Comparison of ENCODE assay signal across 23 cellular contexts in the genomic region with DNA sequence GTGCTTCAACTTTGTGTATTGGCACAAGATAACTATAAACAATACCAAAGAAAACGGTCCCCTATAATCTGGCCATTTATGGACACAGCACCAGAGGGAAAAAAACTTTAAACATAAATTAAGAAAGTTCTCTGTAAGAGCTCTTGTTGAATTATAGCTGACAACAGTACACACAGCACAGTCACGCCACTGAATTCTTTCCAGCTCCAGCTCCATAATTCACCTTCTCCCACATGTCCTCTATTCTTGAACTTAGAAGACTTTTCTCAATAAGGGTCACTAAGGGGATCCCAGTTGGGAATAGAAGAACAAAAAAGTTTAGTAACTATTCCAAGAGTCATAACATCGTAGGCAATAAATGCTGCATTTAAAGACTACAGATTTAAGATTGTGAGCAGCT.
DNase-seq lines count a peak whose midpoint lies in the region; ATAC-seq and TF ChIP-seq lines count a peak whose summit lies in the region.
"Had no signal": no experiment of that assay in that cellular context is flagged by ENCODE, and none has a peak within 500 bp of the region (broad histone marks: within the 10 kb centered on the region; RNA-seq: fewer than 3 reads in every experiment).

No MANE protein-coding gene starts in this region.

- TF ChIP-seq CTCF in SK-N-SH (IDR thresholded peaks at IDR 0.05) (no peak), mesothelial cell of epicardium (IDR thresholded peaks at IDR 0.05; ENCODE audit: unreplicated experiment) (no peak), stomach (IDR thresholded peaks at IDR 0.05) (no peak), tibial nerve (IDR thresholded peaks at IDR 0.05) (no peak)

- no peak for TF ChIP-seq EP300 in SK-N-SH (IDR thresholded peaks at IDR 0.05; ENCODE audit: borderline replicate concordance in 1 of 2, low read depth in 1 of 2, low read length in 1 of 2)
- TF ChIP-seq EP300 in stomach (IDR thresholded peaks at IDR 0.05) = no peak
- TF ChIP-seq EP300 in tibial nerve (IDR thresholded peaks at IDR 0.05) = no peak

- H3K4me1 Mint-ChIP-seq in mesothelial cell of epicardium = peaks cover 46% of the 10 kb centered on the region

- H3K27ac ChIP-seq in SK-N-SH (ENCODE audit: low read depth in 2 of 2, low read length in 1 of 2) (no peak overlapping the region), stomach (peak overlapping the region in 3 of 5 donors; percentile 44 to 81 (median 48)), tibial nerve (no peak overlapping the region)
- H3K27ac ChIP-seq: 22Rv1, GM23248 had no signal

- H3K79me2 ChIP-seq in SK-N-SH (ENCODE audit: insufficient read depth) = no peaks in the 10 kb centered on the region

- H3K27ac Mint-ChIP-seq in mesothelial cell of epicardium = peak overlapping the region; percentile 95
- H3K27ac Mint-ChIP-seq: CD8-positive, alpha-beta T cell; H9 had no signal

- H3K4me1 ChIP-seq in SK-N-SH (ENCODE audit: control insufficient read depth in 1 of 2, insufficient read depth in 2 of 2, low read depth in 1 of 2, low read length in 1 of 2) (no peaks in the 10 kb centered on the region; a peak in 1 of 4 replicates), stomach (peaks cover 0 to 7% (median 0%) of the 10 kb centered on the region in 4 donors), tibial nerve (no peaks in the 10 kb centered on the region)

- CTCF ChIA-PET in SK-N-SH (lab: Yijun Ruan, JAX) = interaction anchor here (1.2 to 3.8 kb wide), 2 partner anchors 10 to 85 kb away, joined by 5 to 9 read pairs; no protein-coding TSS in a partner anchor

- H3K27me3 Mint-ChIP-seq in mesothelial cell of epicardium (ENCODE audit: low read depth) = no peaks in the 10 kb centered on the region

- intact Hi-C loops in stomach (cut with DNase I; ENCODE audit: low total_unique reads) = no loop called here

- no peaks in the 10 kb centered on the region for H3K9me2 ChIP-seq in SK-N-SH

- no peaks in the 10 kb centered on the region for H4K20me1 ChIP-seq in SK-N-SH (ENCODE audit: insufficient read depth)

- H3K36me3 ChIP-seq in SK-N-SH (replicated peaks in 1 of 2; ENCODE audit: control insufficient read depth in 1 of 2, insufficient read depth in 2 of 2, low read length in 1 of 2) (no peaks in the 10 kb centered on the region), stomach (no peaks in the 10 kb centered on the region), tibial nerve (no peaks in the 10 kb centered on the region)

- no peaks in the 10 kb centered on the region for H3K9me3 ChIP-seq in SK-N-SH
- no peaks in the 10 kb centered on the region for H3K9me3 ChIP-seq in stomach
- no peaks in the 10 kb centered on the region for H3K9me3 ChIP-seq in tibial nerve

- H3K4me3 ChIP-seq in SK-N-SH (ENCODE audit: low read depth in 2 of 2, low read length in 1 of 2) = no peak overlapping the region
- H3K4me3 ChIP-seq in stomach = no peak overlapping the region
- H3K4me3 ChIP-seq in tibial nerve = no peak overlapping the region
- H3K4me3 ChIP-seq: GM23248 had no signal

- H3F3A ChIP-seq in SK-N-SH (replicated peaks; ENCODE audit: insufficient read depth) = no peaks in the 10 kb centered on the region

- no peak overlapping the region for H3K9ac ChIP-seq in SK-N-SH
- H3K9ac ChIP-seq: GM23248 had no signal

- TF ChIP-seq RAD21 in SK-N-SH (IDR thresholded peaks at IDR 0.05; ENCODE audit: low read length) = no peak

- POLR2A ChIA-PET in SK-N-SH (lab: Yijun Ruan, JAX) = no interaction called here

- no peak overlapping the region for H3K4me2 ChIP-seq in SK-N-SH

- no peak for DNase-seq in SK-N-SH
- DNase-seq in mesothelial cell of epicardium (ENCODE audit: low spot score in 2 of 2, unreplicated experiment in 2 of 2) = no peak
- DNase-seq in stomach = no peak
- no peak for DNase-seq in NCI-H82 (lab: John Stamatoyannopoulos, UW)
- DNase-seq in GF-D8 (lab: John Stamatoyannopoulos, UW) = no peak
- DNase-seq in tibial nerve (ENCODE audit: low spot score in 2 of 2) = no peak
- DNase-seq: AML-193; C1 segment of cervical spinal cord; CD8-positive, alpha-beta T cell; DND-41; GM23248; H9; KBM-7; NCI-H1092; NCI-H1436; NCI-H2029; NCI-H226; NCI-H510A treated with DMSO at 0.1 percent for 48 hours; NCI-H774 had no signal

- no peaks in the 10 kb centered on the region for H3K36me3 Mint-ChIP-seq in mesothelial cell of epicardium
- H3K36me3 Mint-ChIP-seq: CD8-positive, alpha-beta T cell had no signal

- peaks cover 12% of the 10 kb centered on the region for H3K9me3 Mint-ChIP-seq in mesothelial cell of epicardium
- H3K9me3 Mint-ChIP-seq: CD8-positive, alpha-beta T cell; H9 had no signal

- WGBS in SK-N-SH (ENCODE audit: low lambda C conversion rate) = 59% methylated on average over 3 of the region's 3 CpGs
- 62 to 80% (median 69%) methylated on average over 3 of the region's 3 CpGs for WGBS in stomach, 5 donors
- WGBS in tibial nerve, 2 donors = 41 to 53% methylated on average over 3 of the region's 3 CpGs

- no peaks in the 10 kb centered on the region for H3K27me3 ChIP-seq in SK-N-SH (ENCODE audit: insufficient read depth)
- no peaks in the 10 kb centered on the region for H3K27me3 ChIP-seq in stomach
- no peaks in the 10 kb centered on the region for H3K27me3 ChIP-seq in tibial nerve

- H2AFZ ChIP-seq in SK-N-SH (ENCODE audit: low read depth) = no peak overlapping the region
- H2AFZ ChIP-seq: GM23248 had no signal

- ATAC-seq in SK-N-SH treated with all-trans-retinoic acid at 6 μM for 48 hours (peak; percentile 53), HG03442 (IDR thresholded peaks at IDR 0.05; ENCODE audit: unreplicated experiment) (no peak)
- ATAC-seq: CD8-positive, alpha-beta T cell; Panc1 had no signal

- no peak overlapping the region for H3K4me3 Mint-ChIP-seq in mesothelial cell of epicardium
- H3K4me3 Mint-ChIP-seq: CD8-positive, alpha-beta T cell; H9 had no signal

- TF ChIP-seq POLR2A in stomach (IDR thresholded peaks at IDR 0.05) (no peak), tibial nerve (IDR thresholded peaks at IDR 0.05) (no peak)

TF ChIP-seq in SK-N-SH treated with all-trans-retinoic acid at 6 μM for 48 hours, 23 proteins besides CTCF, POLR2A, EP300 and RAD21 (continues in another document):
- TF ChIP-seq TSHZ2 (CRISPR knock-in tag; IDR thresholded peaks at IDR 0.05) (no peak), TCF4 (CRISPR knock-in tag; IDR thresholded peaks at IDR 0.05; ENCODE audit: borderline replicate concordance) (no peak), ESRRG (CRISPR knock-in tag; IDR thresholded peaks at IDR 0.05) (no peak), ZNF70 (CRISPR knock-in tag; IDR thresholded peaks at IDR 0.05) (no peak)

TF ChIP-seq in SK-N-SH, 30 proteins besides CTCF, POLR2A, EP300 and RAD21:
- no peak for TF ChIP-seq MXI1 (IDR thresholded peaks at IDR 0.05; ENCODE audit: low read depth, low read length)
- no peak for TF ChIP-seq EZH2phosphoT487 (IDR thresholded peaks at IDR 0.05; ENCODE audit: borderline replicate concordance, low read depth)
- TF ChIP-seq, protein P1, sequence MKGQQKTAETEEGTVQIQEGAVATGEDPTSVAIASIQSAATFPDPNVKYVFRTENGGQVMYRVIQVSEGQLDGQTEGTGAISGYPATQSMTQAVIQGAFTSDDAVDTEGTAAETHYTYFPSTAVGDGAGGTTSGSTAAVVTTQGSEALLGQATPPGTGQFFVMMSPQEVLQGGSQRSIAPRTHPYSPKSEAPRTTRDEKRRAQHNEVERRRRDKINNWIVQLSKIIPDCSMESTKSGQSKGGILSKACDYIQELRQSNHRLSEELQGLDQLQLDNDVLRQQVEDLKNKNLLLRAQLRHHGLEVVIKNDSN (IDR thresholded peaks at IDR 0.05; ENCODE audit: borderline replicate concordance, low read depth) = no peak
- no peak for TF ChIP-seq CHD2 (IDR thresholded peaks at IDR 0.05; ENCODE audit: low read length, partially characterized antibody)
- no peak for TF ChIP-seq SIN3A (IDR thresholded peaks at IDR 0.05; ENCODE audit: borderline replicate concordance, low read depth, low read length)
- TF ChIP-seq FOXM1 (IDR thresholded peaks at IDR 0.05; ENCODE audit: low read depth) = no peak
- TF ChIP-seq POLR2AphosphoS5 (IDR thresholded peaks at IDR 0.05; ENCODE audit: low read depth, low read length) = no peak
- TF ChIP-seq TCF12 (IDR thresholded peaks at IDR 0.05) = no peak
- TF ChIP-seq TAF1 (IDR thresholded peaks at IDR 0.05; ENCODE audit: borderline replicate concordance, low read depth, low read length) = no peak
- no peak for TF ChIP-seq SMC3 (IDR thresholded peaks at IDR 0.05; ENCODE audit: low read depth, low read length)
- no peak for TF ChIP-seq FOSL2 (IDR thresholded peaks at IDR 0.05; ENCODE audit: borderline replicate concordance, low read depth)

Comparison
In these comparisons a context has a peak if more than half of its experiments do, and no peak if none do; other contexts are left out.
1. H3K27ac ChIP-seq: peak in stomach (3 of 5); none in SK-N-SH (0 of 2) and tibial nerve (0 of 4).